Comparison of ENCODE assay signal across 8 cellular contexts in the genomic region with DNA sequence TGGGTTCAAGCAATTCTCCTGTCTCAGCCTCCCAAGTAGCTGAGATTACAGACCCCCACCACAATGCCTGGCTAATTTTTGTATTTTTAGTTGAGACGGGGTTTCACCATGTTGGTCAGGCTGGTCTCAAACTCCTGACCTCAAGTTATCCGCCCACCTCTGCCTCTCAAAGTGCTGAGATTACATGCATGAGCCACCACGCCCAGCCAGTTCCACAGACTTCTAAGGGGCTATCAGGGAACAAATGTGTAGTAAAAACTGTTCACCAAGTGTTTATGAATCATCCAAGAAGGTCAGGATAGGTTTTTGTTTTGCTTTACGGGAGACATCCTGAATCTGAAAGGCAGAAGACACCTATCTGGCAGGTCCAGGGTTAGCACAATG.
DNase-seq lines count a peak whose midpoint lies in the region; TF ChIP-seq lines count a peak whose summit lies in the region.
"Not testable (repeated sequence)": the region's sequence is repeated elsewhere in the genome, so short reads cannot be mapped to it uniquely, and the experiment has no call there.

No MANE protein-coding gene starts in this region.

- H3K4me1 ChIP-seq in endocrine pancreas (ENCODE audit: control insufficient read depth, insufficient read depth, low read length); smooth muscle cell (ENCODE audit: low read depth): not testable (repeated sequence)

- not testable (repeated sequence) for H3K4me3 ChIP-seq in SK-N-MC
- H3K4me3 ChIP-seq in endocrine pancreas (ENCODE audit: control insufficient read depth, insufficient read depth, low read length), result peak overlapping the region; percentile 18
- H3K4me3 ChIP-seq in smooth muscle cell, result peak overlapping the region; percentile 28

- peak overlapping the region; percentile 73; the same call in 1 of the 2 replicates for H3K4me3 Mint-ChIP-seq in HFFc6
- not testable (repeated sequence) for H3K4me3 Mint-ChIP-seq in activated CD4-positive, alpha-beta memory T cell treated with anti-CD3 and anti-CD28 coated beads, Interleukin-2, amount 10 ng/mL, durations not matched to agents 7 days and 5 days
- H3K4me3 Mint-ChIP-seq in activated naive CD8-positive, alpha-beta T cell, result peak overlapping the region; percentile 48

- H3K36me3 ChIP-seq in SK-N-MC (ENCODE audit: insufficient read depth, low read length); endocrine pancreas (ENCODE audit: control insufficient read depth, insufficient read depth, low read length); smooth muscle cell (ENCODE audit: low read depth): not testable (repeated sequence)

- TF ChIP-seq CTCF in HFFc6 (IDR thresholded peaks at IDR 0.05); smooth muscle cell (IDR thresholded peaks at IDR 0.05; ENCODE audit: borderline replicate concordance, insufficient read depth, poor library complexity, severe bottlenecking): not testable (repeated sequence)

- WGBS in smooth muscle cell (ENCODE audit: low lambda C conversion rate), result 31% methylated on average over 4 of the region's 4 CpGs

- peak overlapping the region; percentile 72 for H3K27ac Mint-ChIP-seq in HFFc6
- peak overlapping the region; percentile 62 for H3K27ac Mint-ChIP-seq in activated CD4-positive, alpha-beta memory T cell treated with anti-CD3 and anti-CD28 coated beads, Interleukin-2, amount 10 ng/mL, durations not matched to agents 7 days and 5 days
- peak overlapping the region; percentile 61 for H3K27ac Mint-ChIP-seq in activated naive CD8-positive, alpha-beta T cell

- peak overlapping the region; percentile 77 for H3K4me2 ChIP-seq in smooth muscle cell

- POLR2A ChIA-PET in activated CD4-positive, alpha-beta memory T cell treated with anti-CD3 and anti-CD28 coated beads, Interleukin-2, amount 10 ng/mL, durations not matched to agents 7 days and 5 days (lab: Charles Lee), result interaction anchor here (0.7 to 4.2 kb wide), 5 partner anchors 17 to 209 kb away, joined by 3 to 29 read pairs (median 3); a partner anchor contains a TSS

- H3K9me3 ChIP-seq in SK-N-MC (ENCODE audit: low read depth, low read length); endocrine pancreas (ENCODE audit: control insufficient read depth, low read length); smooth muscle cell (replicated peaks; ENCODE audit: low read depth): not testable (repeated sequence)

- H3K27me3 ChIP-seq in endocrine pancreas (ENCODE audit: control insufficient read depth, insufficient read depth, low read length); smooth muscle cell (ENCODE audit: low read depth): not testable (repeated sequence)

- H3K27me3 Mint-ChIP-seq in HFFc6 (ENCODE audit: insufficient read depth); activated CD4-positive, alpha-beta memory T cell treated with anti-CD3 and anti-CD28 coated beads, Interleukin-2, amount 10 ng/mL, durations not matched to agents 7 days and 5 days; activated naive CD8-positive, alpha-beta T cell: not testable (repeated sequence)

- not testable (repeated sequence) for H4K20me1 ChIP-seq in smooth muscle cell (ENCODE audit: low read depth)

- not testable (repeated sequence) for H3K79me2 ChIP-seq in smooth muscle cell (ENCODE audit: low read depth)

- H3K9me3 Mint-ChIP-seq in HFFc6; activated CD4-positive, alpha-beta memory T cell treated with anti-CD3 and anti-CD28 coated beads, Interleukin-2, amount 10 ng/mL, durations not matched to agents 7 days and 5 days; activated naive CD8-positive, alpha-beta T cell (ENCODE audit: low read depth): not testable (repeated sequence)

- H3K36me3 Mint-ChIP-seq in HFFc6 (ENCODE audit: low read depth); activated CD4-positive, alpha-beta memory T cell treated with anti-CD3 and anti-CD28 coated beads, Interleukin-2, amount 10 ng/mL, durations not matched to agents 7 days and 5 days (ENCODE audit: low read depth); activated naive CD8-positive, alpha-beta T cell: not testable (repeated sequence)

- not testable (repeated sequence) for H3K9ac ChIP-seq in SK-N-MC (ENCODE audit: insufficient read length); endocrine pancreas (ENCODE audit: control insufficient read depth, insufficient read depth, low read length)
- peak overlapping the region; percentile 62 for H3K9ac ChIP-seq in smooth muscle cell (ENCODE audit: low read depth)

- H3K4me1 Mint-ChIP-seq in HFFc6 (ENCODE audit: low read depth), result peaks cover 34% of the 10 kb centered on the region
- peaks cover 25% of the 10 kb centered on the region for H3K4me1 Mint-ChIP-seq in activated CD4-positive, alpha-beta memory T cell treated with anti-CD3 and anti-CD28 coated beads, Interleukin-2, amount 10 ng/mL, durations not matched to agents 7 days and 5 days
- peaks cover 20% of the 10 kb centered on the region for H3K4me1 Mint-ChIP-seq in activated naive CD8-positive, alpha-beta T cell (ENCODE audit: low read depth)

- not testable (repeated sequence) for H2AFZ ChIP-seq in smooth muscle cell (ENCODE audit: low read depth)

- DNase-seq in A172 (ENCODE audit: low spot score) (peak; percentile 67), kidney tubule cell (ENCODE audit: low spot score) (peak; percentile 6)
- not testable (repeated sequence) for DNase-seq in HFFc6; SK-N-MC (ENCODE audit: low read depth, low spot score); activated CD4-positive, alpha-beta memory T cell treated with anti-CD3 and anti-CD28 coated beads, Interleukin-2, amount 10 ng/mL, durations not matched to agents 7 days and 5 days; smooth muscle cell (lab: John Stamatoyannopoulos, UW; ENCODE audit: unreplicated experiment)

- CTCF ChIA-PET in activated CD4-positive, alpha-beta memory T cell treated with anti-CD3 and anti-CD28 coated beads, Interleukin-2, amount 10 ng/mL, durations not matched to agents 7 days and 5 days (lab: Charles Lee), result interaction anchor here (0.9 to 1.0 kb wide), 3 partner anchors 198 to 226 kb away, joined by 3 to 5 read pairs (median 3); no protein-coding TSS in a partner anchor

- H3F3A ChIP-seq in smooth muscle cell (ENCODE audit: low read depth), result peaks cover 32% of the 10 kb centered on the region

- H3K27ac ChIP-seq in SK-N-MC (peak overlapping the region; percentile 85), smooth muscle cell (ENCODE audit: low read depth) (peak overlapping the region; percentile 81)
